ENCODE assay signal across 9 cellular contexts in the genomic region with DNA sequence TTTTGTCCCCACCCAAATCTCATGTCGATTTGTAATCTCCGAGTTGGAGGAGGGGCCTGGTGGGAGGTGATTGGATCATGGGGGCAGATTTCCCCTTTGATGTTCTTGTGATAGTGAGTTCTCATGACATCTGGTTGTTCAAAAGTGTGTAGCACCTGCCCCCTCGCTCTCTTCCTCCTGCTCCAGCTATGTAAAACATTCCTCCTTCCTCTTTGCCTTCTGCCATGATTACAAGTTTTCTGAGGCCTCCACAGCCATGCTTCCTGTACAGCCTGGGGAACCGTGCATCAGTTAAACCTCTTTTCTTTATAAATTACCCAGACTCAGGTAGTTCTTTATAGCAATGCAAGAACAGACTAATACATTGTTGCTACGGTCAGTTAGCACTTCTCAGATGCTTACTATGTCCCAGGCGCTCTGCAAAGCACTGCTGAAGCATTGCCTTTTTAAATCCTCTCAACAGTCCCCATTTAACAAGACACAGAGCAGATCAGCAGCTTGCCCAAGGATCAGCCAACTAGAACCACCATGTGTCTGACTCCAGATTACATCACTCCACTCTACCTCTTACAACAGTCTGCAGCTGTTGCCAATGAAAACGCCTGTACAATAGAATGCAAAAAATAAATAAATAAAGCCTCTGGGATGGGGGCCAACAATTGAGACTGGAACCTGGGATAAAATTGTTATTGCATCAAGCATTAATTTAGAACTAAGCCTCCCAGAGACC. TPM values are rescaled to one million over a fixed set of nuclear protein-coding genes. Genes with fewer than 3 reads are reported as not detected.
DNase-seq lines count a peak whose midpoint lies in the region; ATAC-seq and TF ChIP-seq lines count a peak whose summit lies in the region.
"Had no signal": no experiment of that assay in that cellular context is flagged by ENCODE, and none has a peak within 500 bp of the region (broad histone marks: within the 10 kb centered on the region; RNA-seq: fewer than 3 reads in every experiment).

No MANE protein-coding gene starts in this region.

- in situ Hi-C loops in brain microvascular endothelial cell (cut with HindIII; ENCODE audit: low pct_ligation_motif_present, low sequenced_read_pairs): no loop called here

- peak overlapping the region; percentile 88 for H3K27ac Mint-ChIP-seq in Caco-2 (ENCODE audit: unreplicated experiment)
- no peak overlapping the region for H3K27ac Mint-ChIP-seq in activated naive CD4-positive, alpha-beta T cell treated with anti-CD3 and anti-CD28 coated beads, Interleukin-2, amount 50 U/mL, for 72 hours

- H3K27ac ChIP-seq in brain microvascular endothelial cell (no peak overlapping the region), prostate gland (no peak overlapping the region)

- no peaks in the 10 kb centered on the region for H3K27me3 Mint-ChIP-seq in Caco-2 (ENCODE audit: insufficient read depth, unreplicated experiment)

- TF ChIP-seq POLR2A in prostate gland (IDR thresholded peaks at IDR 0.05): no peak

- H3K36me3 Mint-ChIP-seq in Caco-2 (ENCODE audit: insufficient read depth, unreplicated experiment): no peaks in the 10 kb centered on the region
- H3K36me3 Mint-ChIP-seq in activated naive CD4-positive, alpha-beta T cell treated with anti-CD3 and anti-CD28 coated beads, Interleukin-2, amount 50 U/mL, for 72 hours: no peaks in the 10 kb centered on the region

- intact Hi-C loops in Caco-2 (cut with micrococcal nuclease; ENCODE audit: unreplicated experiment) (no loop called here), prostate gland (cut with DNase I) (no loop called here)

- peak overlapping the region; percentile 6 for H3K4me3 Mint-ChIP-seq in Caco-2 (ENCODE audit: unreplicated experiment)

- BruUV-seq in Caco-2 (replicated peaks; lab: Mats Ljungman, UMichigan): no TSS peak

- ATAC-seq in activated naive CD4-positive, alpha-beta T cell treated with anti-CD3 and anti-CD28 coated beads, Interleukin-2, amount 50 U/mL, for 72 hours: no peak

- H3K36me3 ChIP-seq in Caco-2 (ENCODE audit: control insufficient read depth, insufficient read depth, low read length): no peaks in the 10 kb centered on the region
- H3K36me3 ChIP-seq in brain microvascular endothelial cell (replicated peaks): no peaks in the 10 kb centered on the region
- no peaks in the 10 kb centered on the region for H3K36me3 ChIP-seq in prostate gland

- CTCF ChIA-PET in Caco-2 (lab: Charles Lee): no interaction called here

- no peak overlapping the region for H3K4me3 ChIP-seq in Caco-2 (ENCODE audit: low read depth, low read length)
- H3K4me3 ChIP-seq in brain microvascular endothelial cell (ENCODE audit: low read depth, low read length): no peak overlapping the region
- no peak overlapping the region for H3K4me3 ChIP-seq in prostate gland

- H3K4me1 Mint-ChIP-seq in Caco-2 (ENCODE audit: low read depth, unreplicated experiment): peaks cover 11% of the 10 kb centered on the region

- POLR2A ChIA-PET in Caco-2 (lab: Charles Lee): interaction anchor here (0.5 to 0.6 kb wide), 2 partner anchors 77 to 146 kb away, joined by 3 read pairs; no protein-coding TSS in a partner anchor

- WGBS in prostate gland: 62% methylated on average over 7 of the region's 7 CpGs

- no peaks in the 10 kb centered on the region for H3K27me3 ChIP-seq in Caco-2 (replicated peaks; ENCODE audit: control insufficient read depth, insufficient read depth, low read length)
- H3K27me3 ChIP-seq in brain microvascular endothelial cell (replicated peaks): no peaks in the 10 kb centered on the region
- no peaks in the 10 kb centered on the region for H3K27me3 ChIP-seq in prostate gland (replicated peaks; ENCODE audit: insufficient read depth)

- no peaks in the 10 kb centered on the region for H3K9me3 Mint-ChIP-seq in Caco-2 (ENCODE audit: unreplicated experiment)
- no peaks in the 10 kb centered on the region for H3K9me3 Mint-ChIP-seq in activated naive CD4-positive, alpha-beta T cell treated with anti-CD3 and anti-CD28 coated beads, Interleukin-2, amount 50 U/mL, for 72 hours

- peaks cover 39% of the 10 kb centered on the region for H3K4me1 ChIP-seq in Caco-2
- no peaks in the 10 kb centered on the region for H3K4me1 ChIP-seq in prostate gland (replicated peaks)

- H3K9me3 ChIP-seq in Caco-2: no peaks in the 10 kb centered on the region
- H3K9me3 ChIP-seq in prostate gland: no peaks in the 10 kb centered on the region

- DNase-seq in Caco-2 (peak; percentile 29 to 39), NCI-H2029 (lab: John Stamatoyannopoulos, UW) (peak; percentile 99), brain microvascular endothelial cell (peak; percentile 76), lung microvascular endothelial cell (ENCODE audit: low read depth in 2 of 2) (peak; percentile 14 to 91), GM10266 (ENCODE audit: extremely low spot score) (no peak), HT-29 (ENCODE audit: low spot score) (no peak), prostate gland (ENCODE audit: low spot score) (no peak)
- DNase-seq in activated naive CD4-positive, alpha-beta T cell treated with anti-CD3 and anti-CD28 coated beads, Interleukin-2, amount 50 U/mL, for 72 hours (ENCODE audit: low spot score in 2 of 2): no peak
- DNase-seq: activated CD4-positive, alpha-beta T cell treated with anti-CD3 and anti-CD28 coated beads, Interleukin-2, amount 50 U/mL, for 1 hour had no signal

- no peak for TF ChIP-seq CTCF in Caco-2 (IDR thresholded peaks at IDR 0.05; ENCODE audit: insufficient read depth in 1 of 2, low read depth in 1 of 2, low read length in 1 of 2, severe bottlenecking in 1 of 2, unreplicated experiment in 1 of 2)
- no peak for TF ChIP-seq CTCF in brain microvascular endothelial cell (IDR thresholded peaks at IDR 0.05; ENCODE audit: low read depth, low read length, missing control alignments)
- no peak for TF ChIP-seq CTCF in GM10266 (IDR thresholded peaks at IDR 0.05; ENCODE audit: control insufficient read depth, insufficient read depth, low read depth, missing control alignments)
- TF ChIP-seq CTCF in prostate gland (IDR thresholded peaks at IDR 0.05): no peak

RNA-seq across cellular contexts. Expression of gene USP1, which starts 52.4 kb away (rescaled TPM):
- total RNA-seq in Caco-2 (2022) (35.0 and 39.3 TPM in 2 replicates), lung microvascular endothelial cell (15.7 and 17.4 TPM in 2 replicates), prostate gland (10 to 100 TPM; 26.8 to 30.1 TPM)
- 10 to 100 TPM; 59.7 to 71.0 TPM for total RNA-seq in activated naive CD4-positive, alpha-beta T cell treated with anti-CD3 and anti-CD28 coated beads, Interleukin-2, amount 50 U/mL, for 72 hours
- 29.8 and 31.4 TPM in 2 replicates for total RNA-seq in HT-29 (2014; rRNA removed; shearing (Covaris generic))

Comparison
In these comparisons a context has a peak if more than half of its experiments do, and no peak if none do; other contexts are left out.
1. DNase-seq: peak in Caco-2 (2 of 2), NCI-H2029 (single experiment), brain microvascular endothelial cell (single experiment) and lung microvascular endothelial cell (2 of 2); none in GM10266 (single experiment), activated naive CD4-positive, alpha-beta T cell treated with anti-CD3 and anti-CD28 coated beads, Interleukin-2, amount 50 U/mL, for 72 hours (0 of 2), HT-29 (single experiment) and prostate gland (single experiment).